In genomic region chr9:72351538-72352453, GRCh38 we compare ENCODE assay signal across 11 cellular contexts. TPM values are rescaled to one million over a fixed set of nuclear protein-coding genes. Genes with fewer than 3 reads are reported as not detected.
DNase-seq lines count a peak whose midpoint lies in the region; ATAC-seq and TF ChIP-seq lines count a peak whose summit lies in the region.
"Had no signal": no experiment of that assay in that cellular context is flagged by ENCODE, and none has a peak within 500 bp of the region (broad histone marks: within the 10 kb centered on the region; RNA-seq: fewer than 3 reads in every experiment).

No MANE protein-coding gene starts in this region.

- ATAC-seq in natural killer cell: no peak
- ATAC-seq in natural killer cell treated with Interleukin-12 subunit alpha and Interleukin-12 subunit beta and Interleukin-15 and Interleukin-18, amount 100 ng/mL, for 72 hours: no peak
- ATAC-seq in heart right ventricle: peak; percentile 39 to 93 (median 84)
- ATAC-seq in GM18858 (IDR thresholded peaks at IDR 0.05; ENCODE audit: unreplicated experiment): no peak

- no peak overlapping the region for H3K9ac ChIP-seq in colonic mucosa (ENCODE audit: low read depth in 2 of 2, low read length in 2 of 2)

- DNase-seq in natural killer cell (no peak), heart right ventricle (peak; percentile 16 to 40), stromal cell of bone marrow (ENCODE audit: low read depth) (peak; percentile 84), colonic mucosa (no peak), NCI-H524 treated with DMSO at 0.1 percent for 48 hours (lab: John Stamatoyannopoulos, UW) (no peak)
- no peak for DNase-seq in natural killer cell treated with Interleukin-12 subunit alpha and Interleukin-12 subunit beta and Interleukin-15 and Interleukin-18, amount 100 ng/mL, for 72 hours (ENCODE audit: low spot score)
- DNase-seq: activated gamma-delta T cell, dermis blood vessel endothelial cell, NCI-H1436 had no signal

- WGBS in heart right ventricle, 2 donors: 89 to 92% methylated on average over 15 of the region's 15 CpGs

- no peak for TF ChIP-seq CTCF in natural killer cell (IDR thresholded peaks at IDR 0.05)
- no peak for TF ChIP-seq CTCF in heart right ventricle (IDR thresholded peaks at IDR 0.05)
- no peak for TF ChIP-seq CTCF in colonic mucosa (IDR thresholded peaks at IDR 0.05)

- H3K4me1 ChIP-seq in heart right ventricle (peaks cover 4 to 50% (median 29%) of the 10 kb centered on the region in 9 donors), colonic mucosa (peaks cover 17% of the 10 kb centered on the region)

- H3K27ac Mint-ChIP-seq in natural killer cell: peak overlapping the region; percentile 35 to 78
- peak overlapping the region in 1 of 2 donors; percentile 37 for H3K27ac Mint-ChIP-seq in natural killer cell treated with Interleukin-12 subunit alpha and Interleukin-12 subunit beta and Interleukin-15 and Interleukin-18, amount 100 ng/mL, for 72 hours
- peak overlapping the region; percentile 28 for H3K27ac Mint-ChIP-seq in activated naive CD8-positive, alpha-beta T cell

- H3K4me3 ChIP-seq in heart right ventricle (no peak overlapping the region), colonic mucosa (no peak overlapping the region)

- H3K27ac ChIP-seq in heart right ventricle (peak overlapping the region in 6 of 10 donors; percentile 0 to 53 (median 26)), colonic mucosa (no peak overlapping the region)

- H3K36me3 ChIP-seq in heart right ventricle: peaks cover 0 to 59% (median 35%) of the 10 kb centered on the region in 9 donors
- H3K36me3 ChIP-seq in colonic mucosa: no peaks in the 10 kb centered on the region

- H3K4me1 Mint-ChIP-seq in natural killer cell: peaks cover 19 to 34% of the 10 kb centered on the region in 2 donors
- H3K4me1 Mint-ChIP-seq in natural killer cell treated with Interleukin-12 subunit alpha and Interleukin-12 subunit beta and Interleukin-15 and Interleukin-18, amount 100 ng/mL, for 72 hours (ENCODE audit: low read depth in 2 of 2): peaks cover 18 to 24% of the 10 kb centered on the region in 2 donors
- peaks cover 35% of the 10 kb centered on the region for H3K4me1 Mint-ChIP-seq in activated naive CD8-positive, alpha-beta T cell (ENCODE audit: low read depth)

- H3K9me3 Mint-ChIP-seq in natural killer cell: no peaks in the 10 kb centered on the region
- H3K9me3 Mint-ChIP-seq in natural killer cell treated with Interleukin-12 subunit alpha and Interleukin-12 subunit beta and Interleukin-15 and Interleukin-18, amount 100 ng/mL, for 72 hours: no peaks in the 10 kb centered on the region
- H3K9me3 Mint-ChIP-seq in activated naive CD8-positive, alpha-beta T cell (ENCODE audit: low read depth): no peaks in the 10 kb centered on the region

- intact Hi-C loops in natural killer cell (cut with micrococcal nuclease) (no loop called here), heart right ventricle (cut with DNase I) (loop anchor here in 3 of 10 donors (5.0 to 10.0 kb wide), 4 partner anchors 47 to 463 kb away; no protein-coding TSS in a partner anchor), colonic mucosa (cut with DNase I) (no loop called here)

- no peaks in the 10 kb centered on the region for H3K27me3 Mint-ChIP-seq in natural killer cell (ENCODE audit: low read depth in 2 of 2)
- H3K27me3 Mint-ChIP-seq in natural killer cell treated with Interleukin-12 subunit alpha and Interleukin-12 subunit beta and Interleukin-15 and Interleukin-18, amount 100 ng/mL, for 72 hours: no peaks in the 10 kb centered on the region
- H3K27me3 Mint-ChIP-seq in activated naive CD8-positive, alpha-beta T cell: no peaks in the 10 kb centered on the region

- peak overlapping the region; percentile 21 for H3K4me3 Mint-ChIP-seq in natural killer cell
- H3K4me3 Mint-ChIP-seq in natural killer cell treated with Interleukin-12 subunit alpha and Interleukin-12 subunit beta and Interleukin-15 and Interleukin-18, amount 100 ng/mL, for 72 hours: no peak overlapping the region
- no peak overlapping the region for H3K4me3 Mint-ChIP-seq in activated naive CD8-positive, alpha-beta T cell

- no peaks in the 10 kb centered on the region for H3K9me3 ChIP-seq in heart right ventricle
- no peaks in the 10 kb centered on the region for H3K9me3 ChIP-seq in colonic mucosa

- H3K27me3 ChIP-seq in heart right ventricle: no peaks in the 10 kb centered on the region
- no peaks in the 10 kb centered on the region for H3K27me3 ChIP-seq in colonic mucosa

- H3K36me3 Mint-ChIP-seq in natural killer cell: peaks cover 8% of the 10 kb centered on the region
- peaks cover 27% of the 10 kb centered on the region for H3K36me3 Mint-ChIP-seq in natural killer cell treated with Interleukin-12 subunit alpha and Interleukin-12 subunit beta and Interleukin-15 and Interleukin-18, amount 100 ng/mL, for 72 hours
- peaks cover 10% of the 10 kb centered on the region for H3K36me3 Mint-ChIP-seq in activated naive CD8-positive, alpha-beta T cell

RNA-seq across cellular contexts. Expression of gene ZFAND5, which starts 13.2 kb away (rescaled TPM):
- total RNA-seq in natural killer cell: 100 to 1,000 TPM; 307 to 450 (median 318) TPM
- total RNA-seq in natural killer cell treated with Interleukin-12 subunit alpha and Interleukin-12 subunit beta and Interleukin-15 and Interleukin-18, amount 100 ng/mL, for 72 hours: 100 to 1,000 TPM; 102 to 115 TPM
- total RNA-seq in heart right ventricle: 100 to 1,000 TPM; 158 to 280 (median 230) TPM
- polyA plus RNA-seq in heart right ventricle: 100 to 1,000 TPM in 1 of 2 donors, 10 to 100 TPM in 1; 66.7 to 147 TPM
- total RNA-seq in colonic mucosa: 100 to 1,000 TPM in 1 of 2 donors, 10 to 100 TPM in 1; 86.9 to 164 TPM

Comparison
In these comparisons a context has a peak if more than half of its experiments do, and no peak if none do; other contexts are left out.
1. ATAC-seq: peak in heart right ventricle (8 of 8); none in natural killer cell (0 of 3), natural killer cell treated with Interleukin-12 subunit alpha and Interleukin-12 subunit beta and Interleukin-15 and Interleukin-18, amount 100 ng/mL, for 72 hours (0 of 2) and GM18858 (single experiment).
2. DNase-seq: peak in heart right ventricle (2 of 2) and stromal cell of bone marrow (single experiment); none in natural killer cell (single experiment), natural killer cell treated with Interleukin-12 subunit alpha and Interleukin-12 subunit beta and Interleukin-15 and Interleukin-18, amount 100 ng/mL, for 72 hours (single experiment), colonic mucosa (single experiment) and NCI-H524 treated with DMSO at 0.1 percent for 48 hours (single experiment).